ENCODE assay signal across 27 cellular contexts in the genomic region with DNA sequence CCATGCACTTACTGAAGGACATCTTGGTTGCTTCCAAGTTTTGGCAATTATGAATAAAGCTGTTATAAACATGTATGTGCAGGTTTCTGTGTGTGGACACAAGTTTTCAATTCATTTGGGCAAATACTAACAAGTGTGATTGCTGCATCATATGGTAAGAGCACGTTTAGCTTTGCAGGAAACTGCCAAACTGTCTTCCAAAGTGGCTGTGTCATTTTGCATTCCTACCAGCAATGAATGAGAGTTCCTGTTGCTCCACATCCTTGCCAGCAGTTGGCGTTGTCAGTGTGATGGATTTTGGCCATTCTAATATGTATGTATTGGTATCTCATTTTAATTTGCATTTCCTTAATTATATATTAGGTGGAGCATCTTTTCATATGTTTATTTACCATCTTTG.
"Had no signal": no experiment of that assay in that cellular context is flagged by ENCODE, and none has a peak within 500 bp of the region (broad histone marks: within the 10 kb centered on the region; RNA-seq: fewer than 3 reads in every experiment).

No MANE protein-coding gene starts in this region.

- H3K27ac ChIP-seq: ascending aorta, left ventricle myocardium inferior, stomach, thyroid gland, upper lobe of left lung, vagina had no signal

- H3K36me3 ChIP-seq: ascending aorta, left ventricle myocardium inferior, stomach, thyroid gland, upper lobe of left lung, vagina had no signal

- DNase-seq: activated CD4-positive, alpha-beta memory T cell treated with anti-CD3 and anti-CD28 coated beads, Interleukin-2, amount 10 ng/mL, durations not matched to agents 7 days and 5 days; activated CD4-positive, alpha-beta T cell treated with anti-CD3 and anti-CD28 coated beads for 1 hour; activated CD4-positive, alpha-beta T cell treated with anti-CD3 and anti-CD28 coated beads, Interleukin-2, amount 10 ng/mL, durations not matched to agents 7 days and 5 days; activated CD8-positive, alpha-beta memory T cell treated with anti-CD3 and anti-CD28 coated beads, Interleukin-2, amount 50 U/mL, for 48 hours; activated gamma-delta T cell; activated naive CD4-positive, alpha-beta T cell treated with anti-CD3 and anti-CD28 coated beads, Interleukin-2, amount 10 ng/mL, durations not matched to agents 7 days and 5 days; activated naive CD8-positive, alpha-beta T cell treated with anti-CD3 and anti-CD28 coated beads, Interleukin-2, amount 10 ng/mL, durations not matched to agents 7 days and 5 days; activated T-cell treated with anti-CD3 and anti-CD28 coated beads, Interleukin-2, amount 50 U/mL, for 24 hours; caudate nucleus; cortex of kidney; effector memory CD8-positive, alpha-beta T cell; foreskin fibroblast; left ventricle myocardium inferior; mucosa of descending colon; right cardiac atrium; stimulated activated CD4-positive, alpha-beta T cell treated with anti-CD3 and anti-CD28 coated beads, Interleukin-15, amount 100 ng/mL, for 24 hours; stimulated activated CD4-positive, alpha-beta T cell treated with anti-CD3 and anti-CD28 coated beads, Interleukin-2, amount 100 ng/mL, for 24 hours; stimulated activated naive B cell treated with anti-CD40 and anti-IgM and Interleukin-4, amounts not matched to agents 10 μg/mL and 1 μg/mL and 100 μg/mL, for 72 hours; stomach; T-helper 9 cell; thyroid gland; upper lobe of left lung had no signal

- H3K27me3 ChIP-seq: ascending aorta, stomach, thyroid gland, upper lobe of left lung, vagina had no signal

- H3K9me3 ChIP-seq: ascending aorta, left ventricle myocardium inferior, mucosa of descending colon, thyroid gland, upper lobe of left lung, vagina had no signal

- ATAC-seq: effector memory CD8-positive, alpha-beta T cell; esophagus mucosa; mucosa of descending colon; natural killer cell treated with Interleukin-12 subunit alpha and Interleukin-12 subunit beta and Interleukin-15 and Interleukin-18, amount 100 ng/mL, for 72 hours; right cardiac atrium; stimulated activated naive B cell treated with anti-CD40 and anti-IgM and Interleukin-4, amounts not matched to agents 10 μg/mL and 1 μg/mL and 100 μg/mL, for 72 hours had no signal

- H3K4me1 ChIP-seq: ascending aorta, stomach, thyroid gland, upper lobe of left lung, vagina had no signal

- H3K4me3 ChIP-seq: ascending aorta, left ventricle myocardium inferior, lung, mucosa of descending colon, stomach, thyroid gland, upper lobe of left lung, vagina had no signal
